In the genomic region with DNA sequence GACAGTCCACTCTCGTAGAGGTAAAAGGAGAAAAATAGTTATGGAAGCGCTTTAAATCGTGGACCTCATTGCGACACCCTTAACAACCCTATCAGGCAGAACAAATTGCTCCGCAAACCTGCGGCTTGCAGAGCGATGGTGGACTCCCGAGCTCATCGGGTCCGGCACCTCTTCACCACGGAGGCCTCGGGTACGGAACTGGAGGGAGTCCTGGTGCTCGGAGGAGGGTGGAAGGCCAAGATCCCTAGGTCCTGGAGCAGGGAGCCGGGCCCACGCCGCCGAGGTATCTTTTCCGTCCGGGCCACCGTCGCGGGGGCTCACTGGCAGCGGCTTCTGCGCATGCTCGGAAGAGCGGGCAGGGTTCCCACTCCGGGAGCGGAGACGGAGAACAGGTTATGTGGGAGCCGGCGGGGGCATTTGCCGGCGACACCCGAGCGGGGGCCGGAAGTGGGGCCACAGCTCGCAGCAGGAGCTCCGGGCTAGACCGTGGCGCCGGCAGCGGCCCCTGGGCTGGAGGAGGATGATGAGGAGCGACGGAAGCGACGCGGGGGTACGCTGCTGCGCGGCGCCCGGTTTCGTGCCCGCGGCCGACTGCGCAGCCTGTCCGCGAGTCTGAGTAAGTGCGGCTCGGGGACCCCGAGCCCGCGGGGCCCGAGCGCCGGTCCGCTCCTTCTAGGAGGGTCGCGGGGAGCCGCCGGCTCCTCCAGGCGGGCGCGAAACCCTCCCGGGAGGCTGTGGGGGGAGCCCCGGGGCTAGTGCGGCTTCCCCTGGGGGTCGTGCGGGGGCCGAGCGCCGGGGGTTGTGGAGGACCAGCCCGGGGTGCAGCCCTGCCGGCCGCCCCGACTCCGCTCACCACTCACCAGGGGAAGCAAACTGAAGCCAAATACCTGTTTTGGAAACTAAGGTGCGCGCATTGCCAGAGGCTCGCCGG, we compare ENCODE assay signal across 8 cellular contexts. TPM values are rescaled to one million over a fixed set of nuclear protein-coding genes. Genes with fewer than 3 reads are reported as not detected.
A peak's percentile ranks its signal among the peaks of the same experiment; 100 is the strongest.
DNase-seq lines count a peak whose midpoint lies in the region; ATAC-seq and TF ChIP-seq lines count a peak whose summit lies in the region.

A gene (plus strand): TSS at position 349 of the 931 bp plus-strand sequence. CDS start 10,827 bp downstream, outside the sequence.

- TF ChIP-seq CTCF in choroid plexus epithelial cell (conservative IDR thresholded peaks at IDR 0.05; ENCODE audit: low read depth, low read length), result no peak

- H3K4me3 ChIP-seq in choroid plexus epithelial cell (ENCODE audit: low read depth, low read length), result peak within 1 kb of the TSS; percentile 94

- peak; percentile 87 for DNase-seq in Ammon's horn (ENCODE audit: low spot score)
- DNase-seq in NCI-H460 (ENCODE audit: extremely low read depth, low read depth), result peak; percentile 85
- peak; percentile 83 for DNase-seq in activated CD4-positive, alpha-beta T cell treated with anti-CD3 and anti-CD28 coated beads for 1 hour
- DNase-seq in choroid plexus epithelial cell (ENCODE audit: low read depth), result peak; percentile 87
- peak; percentile 89 for DNase-seq in kidney glomerular epithelial cell (lab: John Stamatoyannopoulos, UW)
- peak; percentile 81 to 84 for DNase-seq in stimulated activated CD4-positive, alpha-beta T cell treated with anti-CD3 and anti-CD28 coated beads, Interleukin-15, amount 100 ng/mL, for 48 hours (ENCODE audit: low read depth in 2 of 2)

- ATAC-seq in GM19043 (IDR thresholded peaks at IDR 0.05; ENCODE audit: low read depth, unreplicated experiment) (peak; percentile 64), HG03354 (IDR thresholded peaks at IDR 0.05; ENCODE audit: poor library complexity, severe bottlenecking, unreplicated experiment) (peak; percentile 83)

RNA-seq across cellular contexts. Expression of the gene that starts here (rescaled TPM):
- 8.3 and 10.8 TPM in 2 replicates for total RNA-seq in NCI-H460 (2014; rRNA removed; shearing (Covaris generic))
- polyA plus RNA-seq in NCI-H460 (2014; cell fraction: nucleus; rRNA removed), result 8.1 and 12.4 TPM in 2 replicates

Comparison
In these comparisons a context has a peak if more than half of its experiments do, and no peak if none do; other contexts are left out.
1. Peak in every context shown above with its lines: DNase-seq, ATAC-seq and H3K4me3 ChIP-seq.